Comparison of ENCODE assay signal across 8 cellular contexts in genomic region chr6:99603421-99604160, GRCh38. TPM values are rescaled to one million over a fixed set of nuclear protein-coding genes. Genes with fewer than 3 reads are reported as not detected.
DNase-seq lines count a peak whose midpoint lies in the region; ATAC-seq, FAIRE-seq and TF ChIP-seq lines count a peak whose summit lies in the region.

No MANE protein-coding gene starts in this region.

- peaks cover 5 to 42% (median 18%) of the 10 kb centered on the region in 12 donors for H3K4me1 ChIP-seq in heart left ventricle
- H3K4me1 ChIP-seq in gastrocnemius medialis: peaks cover 15 to 30% of the 10 kb centered on the region in 2 donors
- no peaks in the 10 kb centered on the region for H3K4me1 ChIP-seq in PC-9 (replicated peaks; ENCODE audit: insufficient read depth)

- no peaks in the 10 kb centered on the region for H3K9me3 Mint-ChIP-seq in activated CD4-positive, alpha-beta memory T cell treated with anti-CD3 and anti-CD28 coated beads for 36 hours

- H3K4me3 ChIP-seq in heart left ventricle: peak overlapping the region; percentile 22 to 50 (median 36)
- peak overlapping the region; percentile 40 to 63 (median 43) for H3K4me3 ChIP-seq in gastrocnemius medialis
- no peak overlapping the region for H3K4me3 ChIP-seq in PC-9

- BruUV-seq in PC-9 (replicated peaks; lab: Mats Ljungman, UMichigan): no TSS peak

- H3K27ac Mint-ChIP-seq in activated CD4-positive, alpha-beta memory T cell treated with anti-CD3 and anti-CD28 coated beads for 36 hours: no peak overlapping the region

- H3K36me3 ChIP-seq in heart left ventricle (no peaks in the 10 kb centered on the region), gastrocnemius medialis (no peaks in the 10 kb centered on the region), PC-9 (ENCODE audit: low read depth) (no peaks in the 10 kb centered on the region)

- intact Hi-C loops in activated CD4-positive, alpha-beta memory T cell treated with anti-CD3 and anti-CD28 coated beads for 36 hours (cut with micrococcal nuclease): loop anchor here (1.0 to 5.0 kb wide), 3 partner anchors 13 to 854 kb away; no protein-coding TSS in a partner anchor
- intact Hi-C loops in heart left ventricle (cut with DNase I): no loop called here
- intact Hi-C loops in gastrocnemius medialis (cut with DNase I; ENCODE audit: low total_unique reads): no loop called here
- intact Hi-C loops in PC-9 (cut with micrococcal nuclease; ENCODE audit: unreplicated experiment): no loop called here

- no peak overlapping the region for H2AFZ ChIP-seq in PC-9

- TF ChIP-seq CTCF in heart left ventricle (IDR thresholded peaks at IDR 0.05) (no peak), gastrocnemius medialis (IDR thresholded peaks at IDR 0.05 in 4 of 5, conservative IDR thresholded peaks at IDR 0.05 in 1 of 5) (no peak), PC-9 (conservative IDR thresholded peaks at IDR 0.05) (no peak)

- no peak for FAIRE-seq in GM19239 (lab: Jason Lieb, UNC)

- 1 to 2% (median 2%) methylated on average over 48 to 55 of the region's 55 CpGs for WGBS in heart left ventricle, 4 donors

- H3K9me2 ChIP-seq in PC-9 (ENCODE audit: insufficient read depth): no peaks in the 10 kb centered on the region

- H3K4me2 ChIP-seq in PC-9: no peak overlapping the region

- POLR2A ChIA-PET in activated CD4-positive, alpha-beta memory T cell treated with anti-CD3 and anti-CD28 coated beads for 36 hours (lab: Charles Lee): interaction anchor here (0.9 to 1.2 kb wide), 2 partner anchors 13 to 15 kb away, joined by 3 to 6 read pairs; no protein-coding TSS in a partner anchor
- POLR2A ChIA-PET in PC-9 (lab: Charles Lee; ENCODE audit: unreplicated experiment): no interaction called here

- H3K4me1 Mint-ChIP-seq in activated CD4-positive, alpha-beta memory T cell treated with anti-CD3 and anti-CD28 coated beads for 36 hours (ENCODE audit: low read depth): peaks cover 27% of the 10 kb centered on the region

- peaks cover 56 to 100% (median 96%) of the 10 kb centered on the region in 9 donors for H3K27me3 ChIP-seq in heart left ventricle
- peaks cover 96 to 100% (median 96%) of the 10 kb centered on the region in 3 donors for H3K27me3 ChIP-seq in gastrocnemius medialis
- H3K27me3 ChIP-seq in PC-9 (ENCODE audit: insufficient read depth, low read depth): 0 out of 2 replicates have a peak, but pooled peaks cover 3% of the 10 kb centered on the region

- H3K27ac ChIP-seq in heart left ventricle (no peak overlapping the region), gastrocnemius medialis (no peak overlapping the region), PC-9 (no peak overlapping the region)

- H4K20me1 ChIP-seq in PC-9 (ENCODE audit: insufficient read depth): no peaks in the 10 kb centered on the region

- in situ Hi-C loops in gastrocnemius medialis (cut with MboI; ENCODE audit: low sequenced_read_pairs in 4 of 4): no loop called here

- DNase-seq in DMS79 treated with DMSO at 0.1 percent for 48 hours (lab: John Stamatoyannopoulos, UW): peak; percentile 20
- DNase-seq in DMS79 (lab: John Stamatoyannopoulos, UW): no peak
- DNase-seq in activated CD4-positive, alpha-beta memory T cell treated with anti-CD3 and anti-CD28 coated beads for 36 hours: no peak
- no peak for DNase-seq in heart left ventricle
- DNase-seq in gastrocnemius medialis: no peak
- DNase-seq in GM19239 (ENCODE audit: insufficient read length, low spot score): no peak
- DNase-seq in PC-9: no peak

- H3K79me2 ChIP-seq in PC-9 (ENCODE audit: low read depth): no peaks in the 10 kb centered on the region

- peaks cover 81% of the 10 kb centered on the region for H3K27me3 Mint-ChIP-seq in activated CD4-positive, alpha-beta memory T cell treated with anti-CD3 and anti-CD28 coated beads for 36 hours

- CTCF ChIA-PET in activated CD4-positive, alpha-beta memory T cell treated with anti-CD3 and anti-CD28 coated beads for 36 hours (lab: Charles Lee): interaction anchor here (1.2 to 1.6 kb wide), 4 partner anchors 15 to 92 kb away, joined by 3 to 5 read pairs (median 4); partner anchors contain the start of gene CCNC
- CTCF ChIA-PET in PC-9 (lab: Charles Lee): no interaction called here

- no peaks in the 10 kb centered on the region for H3F3A ChIP-seq in PC-9 (ENCODE audit: insufficient read depth, low read depth)

- no peaks in the 10 kb centered on the region for H3K9me3 ChIP-seq in heart left ventricle
- H3K9me3 ChIP-seq in gastrocnemius medialis: no peaks in the 10 kb centered on the region
- no peaks in the 10 kb centered on the region for H3K9me3 ChIP-seq in PC-9 (ENCODE audit: insufficient read depth, low read depth)

- peaks cover 2% of the 10 kb centered on the region for H3K36me3 Mint-ChIP-seq in activated CD4-positive, alpha-beta memory T cell treated with anti-CD3 and anti-CD28 coated beads for 36 hours

- H3K4me3 Mint-ChIP-seq in activated CD4-positive, alpha-beta memory T cell treated with anti-CD3 and anti-CD28 coated beads for 36 hours: peak overlapping the region; percentile 35

- TF ChIP-seq POLR2A in heart left ventricle (IDR thresholded peaks at IDR 0.05): no peak
- TF ChIP-seq POLR2A in gastrocnemius medialis (IDR thresholded peaks at IDR 0.05): no peak

- ATAC-seq in HG02642 (IDR thresholded peaks at IDR 0.05; ENCODE audit: poor library complexity, unreplicated experiment) (peak; percentile 52), heart left ventricle (peak in 3 of 4 donors; percentile 22 to 52 (median 41)), gastrocnemius medialis (peak in 1 of 2 donors; percentile 22)

RNA-seq across cellular contexts. Expression of gene PRDM13, which starts 3.0 kb away (rescaled TPM):
- total RNA-seq in activated CD4-positive, alpha-beta memory T cell treated with anti-CD3 and anti-CD28 coated beads for 36 hours: not detected
- not detected for total RNA-seq in heart left ventricle
- polyA plus RNA-seq in heart left ventricle: not detected
- total RNA-seq in gastrocnemius medialis: not detected
- total RNA-seq in PC-9 (2021): not detected in 2 replicates

RNA-seq across cellular contexts. Expression of gene CCNC, which starts 35.1 kb away (rescaled TPM):
- total RNA-seq in activated CD4-positive, alpha-beta memory T cell treated with anti-CD3 and anti-CD28 coated beads for 36 hours: 10 to 100 TPM; 59.9 to 64.0 TPM
- 10 to 100 TPM; 13.8 to 24.2 (median 17.9) TPM for total RNA-seq in heart left ventricle
- 10 to 100 TPM; 12.3 to 19.0 TPM for polyA plus RNA-seq in heart left ventricle
- 10 to 100 TPM; 18.1 to 45.4 (median 25.8) TPM for total RNA-seq in gastrocnemius medialis
- 62.2 and 83.7 TPM in 2 replicates for total RNA-seq in PC-9 (2021)
